Comparison of ENCODE assay signal across 8 cellular contexts in the genomic region with DNA sequence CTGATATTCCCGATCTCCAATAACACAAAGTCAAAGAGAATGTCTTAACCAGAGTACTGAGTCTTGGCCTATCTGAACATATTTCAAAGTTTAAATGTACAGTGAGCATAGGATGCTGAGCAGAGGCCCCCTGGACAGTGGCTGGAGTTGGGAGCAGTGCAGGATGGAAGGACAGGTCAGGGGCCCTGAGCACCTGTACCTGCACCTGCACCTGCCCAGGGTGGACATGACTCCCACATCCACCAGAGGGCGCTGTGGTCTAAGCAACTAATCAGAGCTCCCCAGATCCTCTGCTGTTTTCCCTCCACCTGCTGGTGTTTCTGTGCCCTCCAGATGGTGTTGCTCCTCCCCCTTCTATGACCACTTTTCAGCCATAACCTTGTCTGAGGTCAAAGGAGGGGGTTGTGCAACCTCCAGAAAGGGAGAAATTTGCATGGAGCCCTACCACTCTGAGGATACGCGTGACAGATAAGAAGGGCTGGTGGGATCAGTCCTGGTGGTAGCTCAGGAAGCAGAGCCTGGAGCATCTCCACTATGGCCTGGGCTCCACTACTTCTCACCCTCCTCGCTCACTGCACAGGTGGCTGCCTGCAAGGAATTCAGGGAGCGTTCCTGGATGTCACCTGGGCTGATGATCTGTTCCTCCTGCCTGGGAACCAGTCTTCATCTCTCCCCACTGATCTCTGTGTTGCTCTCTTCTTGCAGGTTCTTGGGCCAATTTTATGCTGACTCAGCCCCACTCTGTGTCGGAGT. TPM values are rescaled to one million over a fixed set of nuclear protein-coding genes. Genes with fewer than 3 reads are reported as not detected.
DNase-seq lines count a peak whose midpoint lies in the region; ATAC-seq and TF ChIP-seq lines count a peak whose summit lies in the region.

No MANE protein-coding gene starts in this region.

- WGBS in mammary epithelial cell (ENCODE audit: low coverage, missing lambda C conversion rate): 52% methylated on average over 6 of the region's 7 CpGs

- TF ChIP-seq CTCF in VCaP (conservative IDR thresholded peaks at IDR 0.05) (peak; percentile 93), mammary epithelial cell (conservative IDR thresholded peaks at IDR 0.05 in 1 of 2, IDR thresholded peaks at IDR 0.05 in 1 of 2; ENCODE audit: extremely low read depth in 1 of 2, insufficient read depth in 1 of 2, low read depth in 1 of 2, low read length in 2 of 2) (peak; percentile 91 to 94), left lung (IDR thresholded peaks at IDR 0.05) (peak; percentile 61 to 83)

- BruUV-seq in mammary epithelial cell (replicated peaks; lab: Mats Ljungman, UMichigan): no TSS peak

- no peak overlapping the region for H3K4me2 ChIP-seq in mammary epithelial cell (ENCODE audit: insufficient read depth, low read depth, low read length)

- intact Hi-C loops in mammary epithelial cell (cut with micrococcal nuclease) (loop anchor here (1.0 to 2.0 kb wide), 4 partner anchors 39 to 135 kb away; no protein-coding TSS in a partner anchor), left lung (cut with DNase I) (no loop called here)

- H3K79me2 ChIP-seq in mammary epithelial cell (ENCODE audit: insufficient read depth, low read length): no peaks in the 10 kb centered on the region

- no peaks in the 10 kb centered on the region for H3K4me1 ChIP-seq in mammary epithelial cell (ENCODE audit: insufficient read depth, low read length)
- no peaks in the 10 kb centered on the region for H3K4me1 ChIP-seq in left lung

- DNase-seq in NK-92 treated with Interleukin-12 subunit alpha and Interleukin-12 subunit beta, amount 100 ng/mL, for 24 hours (lab: John Stamatoyannopoulos, UW): peak; percentile 57
- DNase-seq in NK-92 (lab: John Stamatoyannopoulos, UW; ENCODE audit: unreplicated experiment) (no peak), NCI-H2081 treated with DMSO at 0.1 percent for 48 hours (lab: John Stamatoyannopoulos, UW) (peak; percentile 17), mammary epithelial cell (peak; percentile 66), left lung (peak in 1 of 2 donors; percentile 72)
- DNase-seq in stimulated activated CD8-positive, alpha-beta memory T cell treated with anti-CD3 and anti-CD28 coated beads, Interleukin-15, amount 100 ng/mL, for 1 hour (ENCODE audit: low read depth): peak; percentile 77

- in situ Hi-C loops in mammary epithelial cell (cut with MboI; ENCODE audit: low sequenced_read_pairs in 2 of 2): no loop called here

- dilution Hi-C loops in mammary epithelial cell (cut with HindIII; ENCODE audit: low sequenced_read_pairs): loop anchor here (5.0 kb wide), 1 partner anchor 33 kb away; no protein-coding TSS in a partner anchor

- CTCF ChIA-PET in mammary epithelial cell (lab: Charles Lee; ENCODE audit: low non-redundant PET): interaction anchor here (0.5 to 1.0 kb wide), 5 partner anchors 17 to 1036 kb away, joined by 3 to 4 read pairs (median 3); no protein-coding TSS in a partner anchor

- H2AFZ ChIP-seq in mammary epithelial cell (ENCODE audit: low read depth, low read length): no peak overlapping the region

- no peak overlapping the region for H3K9ac ChIP-seq in mammary epithelial cell (ENCODE audit: insufficient read depth, low read length)

- H3K27me3 ChIP-seq in mammary epithelial cell (ENCODE audit: insufficient read depth, low read length) (no peaks in the 10 kb centered on the region), left lung (peaks cover 0 to 31% of the 10 kb centered on the region in 2 donors)

- H3K9me3 ChIP-seq in mammary epithelial cell (replicated peaks; ENCODE audit: insufficient read depth, low read length): no peaks in the 10 kb centered on the region
- H3K9me3 ChIP-seq in left lung: no peaks in the 10 kb centered on the region

- no peaks in the 10 kb centered on the region for H3K36me3 ChIP-seq in mammary epithelial cell (ENCODE audit: insufficient read depth, low read length)
- H3K36me3 ChIP-seq in left lung: no peaks in the 10 kb centered on the region

- no peaks in the 10 kb centered on the region for H4K20me1 ChIP-seq in mammary epithelial cell (ENCODE audit: insufficient read depth, low read length)

- ATAC-seq in HG02852 (IDR thresholded peaks at IDR 0.05; ENCODE audit: unreplicated experiment) (peak; percentile 57), left lung (peak; percentile 98)

- H3K4me3 ChIP-seq in mammary epithelial cell (replicated peaks in 1 of 3; ENCODE audit: insufficient read depth in 1 of 3, low read depth in 2 of 3, low read length in 3 of 3) (no peak overlapping the region), left lung (no peak overlapping the region)

- H3K27ac ChIP-seq in VCaP (no peak overlapping the region), mammary epithelial cell (ENCODE audit: insufficient read depth, low read depth, low read length) (no peak overlapping the region), left lung (no peak overlapping the region)

RNA-seq across cellular contexts. Expression of a gene that starts 49.1 kb away (rescaled TPM):
- total RNA-seq in mammary epithelial cell: not detected
- polyA plus RNA-seq in mammary epithelial cell: not detected
- polyA minus RNA-seq in mammary epithelial cell: not detected
- not detected for total RNA-seq in left lung
